29 cellular contexts compared by ENCODE assay signal in genomic region chr2:64563436-64563938, GRCh38.
"Had no signal": no experiment of that assay in that cellular context is flagged by ENCODE, and none has a peak within 500 bp of the region (broad histone marks: within the 10 kb centered on the region; RNA-seq: fewer than 3 reads in every experiment).

No MANE protein-coding gene starts in this region.

- ATAC-seq: activated CD8-positive, alpha-beta T cell treated with anti-CD3 and anti-CD28 coated beads, Interleukin-2, amount 10 ng/mL, durations not matched to agents 7 days and 5 days had no signal

- H2AFZ ChIP-seq: PC-9 had no signal

- H3K9me3 Mint-ChIP-seq: activated naive CD4-positive, alpha-beta T cell treated with anti-CD3 and anti-CD28 coated beads, Interleukin-2, amount 50 U/mL, for 24 hours; activated naive CD8-positive, alpha-beta T cell treated with anti-CD3 and anti-CD28 coated beads, Interleukin-2, amount 10 ng/mL, durations not matched to agents 7 days and 5 days; activated T-cell treated with anti-CD3 and anti-CD28 coated beads, Interleukin-2, amount 50 U/mL, for 24 hours; activated T-helper 2 cell treated with anti-CD3 and anti-CD28 coated beads, Interferon-gamma antibody, Interleukin-2, Interleukin-4, amounts not matched to agents 10 μg/mL and 5 μg/mL and 100 μg/mL, durations not matched to agents 14 hours and 24 hours and 36 hours; brain had no signal

- H3K27me3 Mint-ChIP-seq: activated naive CD4-positive, alpha-beta T cell treated with anti-CD3 and anti-CD28 coated beads, Interleukin-2, amount 50 U/mL, for 24 hours; activated naive CD8-positive, alpha-beta T cell treated with anti-CD3 and anti-CD28 coated beads, Interleukin-2, amount 10 ng/mL, durations not matched to agents 7 days and 5 days; activated T-cell treated with anti-CD3 and anti-CD28 coated beads, Interleukin-2, amount 50 U/mL, for 24 hours; brain had no signal

- H3K27ac Mint-ChIP-seq: activated CD8-positive, alpha-beta T cell treated with anti-CD3 and anti-CD28 coated beads, Interleukin-2, amount 10 ng/mL, durations not matched to agents 7 days and 5 days; activated naive CD4-positive, alpha-beta T cell treated with anti-CD3 and anti-CD28 coated beads, Interleukin-2, amount 50 U/mL, for 24 hours; activated naive CD8-positive, alpha-beta T cell treated with anti-CD3 and anti-CD28 coated beads, Interleukin-2, amount 10 ng/mL, durations not matched to agents 7 days and 5 days; activated T-cell treated with anti-CD3 and anti-CD28 coated beads, Interleukin-2, amount 50 U/mL, for 24 hours; activated T-helper 2 cell treated with anti-CD3 and anti-CD28 coated beads, Interferon-gamma antibody, Interleukin-2, Interleukin-4, amounts not matched to agents 10 μg/mL and 5 μg/mL and 100 μg/mL, durations not matched to agents 14 hours and 24 hours and 36 hours; brain had no signal

- H3K9me3 ChIP-seq: adrenal gland had no signal

- H3K36me3 ChIP-seq: adrenal gland, WERI-Rb-1 had no signal

- H3K4me3 ChIP-seq: adrenal gland, PC-9 had no signal

- H3K27ac ChIP-seq: adrenal gland, PC-9, WERI-Rb-1 had no signal

- FAIRE-seq: bronchial epithelial cell, colon had no signal

- DNase-seq: activated CD4-positive, alpha-beta T cell treated with anti-CD3 and anti-CD28 coated beads for 4 hours; activated CD8-positive, alpha-beta T cell treated with anti-CD3 and anti-CD28 coated beads, Interleukin-2, amount 10 ng/mL, durations not matched to agents 7 days and 5 days; activated gamma-delta T cell; activated naive CD4-positive, alpha-beta T cell treated with Interleukin-2 at 50 U/mL for 16 hours; activated naive CD8-positive, alpha-beta T cell treated with anti-CD3 and anti-CD28 coated beads, Interleukin-2, amount 10 ng/mL, durations not matched to agents 7 days and 5 days; activated T-cell treated with anti-CD3 and anti-CD28 coated beads, Interleukin-2, amount 50 U/mL, for 24 hours; adrenal gland; anterior cingulate cortex; caudate nucleus; cerebellar nuclear complex; KG1; MM.1S; MV-4-11; NCI-H1092; NCI-H1436 treated with DMSO at 0.1 percent for 48 hours; NCI-H1694 treated with DMSO at 0.1 percent for 48 hours; NCI-H2029; NCI-H345; NCI-H526; NCI-H748 treated with DMSO at 0.1 percent for 48 hours; PC-9; Right ventricle myocardium superior; T1000; WERI-Rb-1 had no signal

- H3K27me3 ChIP-seq: adrenal gland had no signal

- H3K4me2 ChIP-seq: PC-9 had no signal

- H3K4me3 Mint-ChIP-seq: activated CD8-positive, alpha-beta T cell treated with anti-CD3 and anti-CD28 coated beads, Interleukin-2, amount 10 ng/mL, durations not matched to agents 7 days and 5 days; activated naive CD4-positive, alpha-beta T cell treated with anti-CD3 and anti-CD28 coated beads, Interleukin-2, amount 50 U/mL, for 24 hours; activated naive CD8-positive, alpha-beta T cell treated with anti-CD3 and anti-CD28 coated beads, Interleukin-2, amount 10 ng/mL, durations not matched to agents 7 days and 5 days; activated T-cell treated with anti-CD3 and anti-CD28 coated beads, Interleukin-2, amount 50 U/mL, for 24 hours; brain had no signal
